Comparison of ENCODE assay signal across 19 cellular contexts in genomic region chr15:80561500-80561899, GRCh38.
"Had no signal": no experiment of that assay in that cellular context is flagged by ENCODE, and none has a peak within 500 bp of the region (broad histone marks: within the 10 kb centered on the region; RNA-seq: fewer than 3 reads in every experiment).

No MANE protein-coding gene starts in this region.

- H3K79me2 ChIP-seq: hepatocyte had no signal

- H3K27ac ChIP-seq: body of pancreas, colonic mucosa, hepatocyte, neutrophil, uterus, WERI-Rb-1 had no signal

- H3K9me3 ChIP-seq: body of pancreas, colonic mucosa, neutrophil, thyroid gland, uterus had no signal

- H3K27me3 ChIP-seq: body of pancreas, colonic mucosa, hepatocyte, thyroid gland, uterus had no signal

- H3K4me2 ChIP-seq: hepatocyte had no signal

- ATAC-seq: body of pancreas had no signal

- H3K4me3 ChIP-seq: body of pancreas, colonic mucosa, hepatocyte, thyroid gland, uterus had no signal

- H2AFZ ChIP-seq: hepatocyte had no signal

- H3K4me1 ChIP-seq: body of pancreas, colonic mucosa, uterus had no signal

- DNase-seq: activated CD4-positive, alpha-beta T cell treated with anti-CD3 and anti-CD28 coated beads for 1 hour; activated CD4-positive, alpha-beta T cell treated with anti-CD3 and anti-CD28 coated beads, Interleukin-2, amount 50 U/mL, for 4 hours; activated gamma-delta T cell; amniotic stem cell; body of pancreas; caudate nucleus; colonic mucosa; left cardiac atrium; stimulated activated CD4-positive, alpha-beta T cell treated with anti-CD3 and anti-CD28 coated beads, Interleukin-12 subunit alpha, Interleukin-12 subunit beta, amount 100 ng/mL, for 4 hours; stimulated activated CD4-positive, alpha-beta T cell treated with anti-CD3 and anti-CD28 coated beads, Interleukin-1b, Interleukin-23, amount 100 ng/mL, for 48 hours; stimulated activated CD8-positive, alpha-beta memory T cell treated with anti-CD3 and anti-CD28 coated beads, Interleukin-4, amount 100 ng/mL, for 48 hours; stimulated activated naive CD4-positive, alpha-beta T cell treated with Interleukin-2 at 50 U/mL for 16 hours; SW 1271; T-helper 2 cell; thyroid gland; uterus; WERI-Rb-1 had no signal

- H3K36me3 ChIP-seq: colonic mucosa, neutrophil, thyroid gland, uterus, WERI-Rb-1 had no signal
